29 cellular contexts compared by ENCODE assay signal in the genomic region with DNA sequence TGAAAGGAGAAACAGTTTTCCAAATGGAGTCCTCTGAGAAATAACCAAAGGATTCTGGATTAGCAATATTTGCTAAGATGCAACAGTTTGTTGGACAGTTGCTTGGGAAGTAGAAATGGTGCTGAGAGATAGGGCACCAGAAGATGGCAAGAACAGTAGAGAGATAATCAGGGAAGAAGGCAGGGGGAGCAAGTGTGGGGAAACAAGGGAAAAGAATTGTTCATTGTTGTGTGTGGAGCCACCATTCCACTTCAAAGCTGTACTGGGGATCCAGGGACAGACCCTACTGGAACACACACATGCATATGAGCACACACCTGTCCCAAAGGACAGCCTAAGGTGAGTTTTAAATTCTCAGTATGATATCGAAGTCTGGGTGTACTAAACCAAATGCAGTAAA.
"Had no signal": no experiment of that assay in that cellular context is flagged by ENCODE, and none has a peak within 500 bp of the region (broad histone marks: within the 10 kb centered on the region; RNA-seq: fewer than 3 reads in every experiment).

No MANE protein-coding gene starts in this region.

- H3K27me3 ChIP-seq: left lung, ovary, stomach, suprapubic skin, tibial artery, uterus had no signal

- H3K4me3 Mint-ChIP-seq: immature natural killer cell; naive thymus-derived CD4-positive, alpha-beta T cell; natural killer cell treated with Interleukin-12 subunit alpha and Interleukin-12 subunit beta and Interleukin-15 and Interleukin-18, amount 100 ng/mL, for 72 hours; stimulated activated naive B cell treated with anti-CD40 and anti-IgM and Interleukin-4, amounts not matched to agents 10 μg/mL and 1 μg/mL and 100 μg/mL, for 72 hours; type B pancreatic cell had no signal

- H3K4me1 ChIP-seq: tibial artery, uterus had no signal

- H3K36me3 ChIP-seq: left lung, lower lobe of right lung, ovary, prostate gland, stomach, suprapubic skin, thoracic aorta, tibial artery, uterus had no signal

- ATAC-seq: left colon; left lung; lower lobe of right lung; mucosa of descending colon; naive thymus-derived CD4-positive, alpha-beta T cell; natural killer cell treated with Interleukin-12 subunit alpha and Interleukin-12 subunit beta and Interleukin-15 and Interleukin-18, amount 100 ng/mL, for 72 hours; right cardiac atrium; sciatic nerve; stimulated activated naive B cell treated with anti-CD40 and anti-IgM and Interleukin-4, amounts not matched to agents 10 μg/mL and 1 μg/mL and 100 μg/mL, for 72 hours; stimulated activated naive CD8-positive, alpha-beta T cell treated with anti-CD3 and anti-CD28 coated beads, Interleukin-15, Interleukin-2, amounts not matched to agents 100 U/mL and 50 U/mL, for 24 hours had no signal

- H3K4me1 Mint-ChIP-seq: immature natural killer cell had no signal

- H3K4me3 ChIP-seq: left lung, lower lobe of right lung, mucosa of descending colon, ovary, prostate gland, skin epidermis, stomach, suprapubic skin, thoracic aorta, tibial artery, uterus had no signal

- H3K27ac Mint-ChIP-seq: immature natural killer cell; naive thymus-derived CD4-positive, alpha-beta T cell; natural killer cell treated with Interleukin-12 subunit alpha and Interleukin-12 subunit beta and Interleukin-15 and Interleukin-18, amount 100 ng/mL, for 72 hours; stimulated activated naive B cell treated with anti-CD40 and anti-IgM and Interleukin-4, amounts not matched to agents 10 μg/mL and 1 μg/mL and 100 μg/mL, for 72 hours; type B pancreatic cell had no signal

- H3K9me3 Mint-ChIP-seq: natural killer cell treated with Interleukin-12 subunit alpha and Interleukin-12 subunit beta and Interleukin-15 and Interleukin-18, amount 100 ng/mL, for 72 hours; type B pancreatic cell had no signal

- DNase-seq: hippocampal formation; immature natural killer cell; kidney; left colon; left lung; lower lobe of right lung; midbrain; mucosa of descending colon; naive thymus-derived CD4-positive, alpha-beta T cell; ovary; posterior cingulate gyrus; retina; right cardiac atrium; stimulated activated CD4-positive, alpha-beta T cell treated with anti-CD3 and anti-CD28 coated beads, Interleukin-12 subunit alpha, Interleukin-12 subunit beta, amount 100 ng/mL, for 4 hours; stimulated activated CD4-positive, alpha-beta T cell treated with anti-CD3 and anti-CD28 coated beads, Interleukin-15, amount 100 ng/mL, for 24 hours; stimulated activated CD4-positive, alpha-beta T cell treated with anti-CD3 and anti-CD28 coated beads, Interleukin-2, amount 100 ng/mL, for 24 hours; stimulated activated CD4-positive, alpha-beta T cell treated with anti-CD3 and anti-CD28 coated beads, Interleukin-4, amount 100 ng/mL, for 1 hour; stimulated activated naive B cell treated with anti-CD40 and anti-IgM and Interleukin-4, amounts not matched to agents 10 μg/mL and 1 μg/mL and 100 μg/mL, for 72 hours; stimulated activated naive CD8-positive, alpha-beta T cell treated with anti-CD3 and anti-CD28 coated beads, Interleukin-15, Interleukin-2, amounts not matched to agents 100 U/mL and 50 U/mL, for 24 hours; stomach; tibial artery; uterus had no signal

- H3K36me3 Mint-ChIP-seq: immature natural killer cell; naive thymus-derived CD4-positive, alpha-beta T cell; natural killer cell treated with Interleukin-12 subunit alpha and Interleukin-12 subunit beta and Interleukin-15 and Interleukin-18, amount 100 ng/mL, for 72 hours had no signal

- H3K27ac ChIP-seq: left lung, lower lobe of right lung, ovary, prostate gland, skin epidermis, stomach, suprapubic skin, thoracic aorta, tibial artery, uterus had no signal

- H3K9me3 ChIP-seq: left lung, lower lobe of right lung, mucosa of descending colon, ovary, prostate gland, stomach, suprapubic skin, thoracic aorta, tibial artery, uterus had no signal
